In genomic region chr16:87724490-87725291, GRCh38 we compare ENCODE assay signal across 11 cellular contexts. TPM values are rescaled to one million over a fixed set of nuclear protein-coding genes. Genes with fewer than 3 reads are reported as not detected.
DNase-seq lines count a peak whose midpoint lies in the region; ATAC-seq and TF ChIP-seq lines count a peak whose summit lies in the region.
"Had no signal": no experiment of that assay in that cellular context is flagged by ENCODE, and none has a peak within 500 bp of the region (broad histone marks: within the 10 kb centered on the region; RNA-seq: fewer than 3 reads in every experiment).

No MANE protein-coding gene starts in this region.

- ATAC-seq in GM19035 (IDR thresholded peaks at IDR 0.05; ENCODE audit: unreplicated experiment) (peak; percentile 41), naive B cell (ENCODE audit: low read depth in 2 of 2) (peak; percentile 67 to 76)

- no peaks in the 10 kb centered on the region for H3K27me3 Mint-ChIP-seq in naive B cell

- H3K36me3 ChIP-seq in vagina: peaks cover 0 to 21% of the 10 kb centered on the region in 2 donors

- peak overlapping the region in 2 of 8 donors; percentile 33 to 61 for H3K4me3 Mint-ChIP-seq in naive B cell

- peak; percentile 33 for DNase-seq in DMS153 treated with DMSO at 0.1 percent for 48 hours (lab: John Stamatoyannopoulos, UW; ENCODE audit: unreplicated experiment)
- DNase-seq in NCI-H774 (lab: John Stamatoyannopoulos, UW): peak; percentile 68
- no peak for DNase-seq in naive B cell
- DNase-seq in vagina (ENCODE audit: extremely low spot score in 2 of 2): no peak
- no peak for DNase-seq in NCI-H2196 treated with DMSO at 0.1 percent for 48 hours (lab: John Stamatoyannopoulos, UW; ENCODE audit: unreplicated experiment)
- DNase-seq in GOT3 (lab: John Stamatoyannopoulos, UW): no peak
- no peak for DNase-seq in kidney tubule cell (ENCODE audit: low spot score)
- DNase-seq: Calu3, NCI-H1105 had no signal

- no peak overlapping the region for H3K27ac ChIP-seq in vagina
- H3K27ac ChIP-seq: HL-60 had no signal

- no peaks in the 10 kb centered on the region for H3K4me1 ChIP-seq in vagina

- H3K4me3 ChIP-seq in vagina: no peak overlapping the region

- H3K9me3 Mint-ChIP-seq in naive B cell: no peaks in the 10 kb centered on the region

- intact Hi-C loops in vagina (cut with DNase I): no loop called here

- peaks cover 13 to 36% (median 31%) of the 10 kb centered on the region in 3 donors for H3K4me1 Mint-ChIP-seq in naive B cell

- H3K27ac Mint-ChIP-seq in naive B cell: peak overlapping the region; percentile 6 to 95 (median 88)

- no peaks in the 10 kb centered on the region for H3K9me3 ChIP-seq in vagina

- peaks cover 17 to 23% of the 10 kb centered on the region in 2 donors for H3K36me3 Mint-ChIP-seq in naive B cell

- no peak for TF ChIP-seq POLR2A in vagina (IDR thresholded peaks at IDR 0.05)

- no peaks in the 10 kb centered on the region for H3K27me3 ChIP-seq in vagina

- TF ChIP-seq CTCF in vagina (IDR thresholded peaks at IDR 0.05): no peak

RNA-seq across cellular contexts. Expression of gene KLHDC4, which starts 41.1 kb away (rescaled TPM):
- 10 to 100 TPM; 15.9 to 25.5 (median 20.0) TPM for polyA plus RNA-seq in naive B cell (ENCODE audit: low read depth in 6 of 6)
- total RNA-seq in vagina: 62.9 TPM

Comparison
In these comparisons a context has a peak if more than half of its experiments do, and no peak if none do; other contexts are left out.
1. DNase-seq: peak in DMS153 treated with DMSO at 0.1 percent for 48 hours (single experiment) and NCI-H774 (single experiment); none in naive B cell (single experiment), vagina (0 of 2), NCI-H2196 treated with DMSO at 0.1 percent for 48 hours (single experiment), GOT3 (single experiment) and kidney tubule cell (single experiment).